In genomic region chr11:62921201-62921572, GRCh38 we compare ENCODE assay signal across 13 cellular contexts. TPM values are rescaled to one million over a fixed set of nuclear protein-coding genes. Genes with fewer than 3 reads are reported as not detected.
DNase-seq lines count a peak whose midpoint lies in the region; ATAC-seq, FAIRE-seq and TF ChIP-seq lines count a peak whose summit lies in the region.
"Had no signal": no experiment of that assay in that cellular context is flagged by ENCODE, and none has a peak within 500 bp of the region (broad histone marks: within the 10 kb centered on the region; RNA-seq: fewer than 3 reads in every experiment).

CHRM1 (minus strand) TSS chr11:62921363; CDS start chr11:62911100, 10,263 bp downstream.

- DNase-seq in natural killer cell treated with Interleukin-12 subunit alpha and Interleukin-12 subunit beta and Interleukin-15 and Interleukin-18, amount 100 ng/mL, for 72 hours (ENCODE audit: low spot score) = no peak
- no peak for DNase-seq in natural killer cell
- no peak for DNase-seq in breast epithelium (ENCODE audit: low spot score in 2 of 2)
- DNase-seq in middle frontal gyrus (ENCODE audit: extremely low spot score, low spot score) = peak; percentile 53
- DNase-seq in urothelium cell line (ENCODE audit: low spot score) = peak; percentile 38
- DNase-seq in naive thymus-derived CD8-positive, alpha-beta T cell = no peak
- no peak for DNase-seq in foreskin keratinocyte
- DNase-seq: activated gamma-delta T cell treated with Interleukin-2 at 50 U/mL for 16 hours, NCI-H187, nephron progenitor cell had no signal

- no peak for FAIRE-seq in urothelium cell line (lab: Jason Lieb, UNC)
- FAIRE-seq: GM12892 had no signal

- TF ChIP-seq CTCF in natural killer cell (IDR thresholded peaks at IDR 0.05) = no peak
- TF ChIP-seq CTCF in breast epithelium (IDR thresholded peaks at IDR 0.05) = no peak
- TF ChIP-seq CTCF in foreskin keratinocyte (conservative IDR thresholded peaks at IDR 0.05) = no peak

- ATAC-seq in natural killer cell treated with Interleukin-12 subunit alpha and Interleukin-12 subunit beta and Interleukin-15 and Interleukin-18, amount 100 ng/mL, for 72 hours = no peak
- ATAC-seq in natural killer cell = no peak
- no peak for ATAC-seq in naive thymus-derived CD8-positive, alpha-beta T cell
- ATAC-seq in GM18498 (IDR thresholded peaks at IDR 0.05; ENCODE audit: unreplicated experiment) = no peak
- ATAC-seq in foreskin keratinocyte = no peak

- peak within 1 kb of the TSS; percentile 13 for H3K4me3 Mint-ChIP-seq in natural killer cell treated with Interleukin-12 subunit alpha and Interleukin-12 subunit beta and Interleukin-15 and Interleukin-18, amount 100 ng/mL, for 72 hours
- no peak within 1 kb of the TSS for H3K4me3 Mint-ChIP-seq in natural killer cell
- peak within 1 kb of the TSS in 1 of 10 donors; percentile 76 for H3K4me3 Mint-ChIP-seq in naive thymus-derived CD8-positive, alpha-beta T cell
- H3K4me3 Mint-ChIP-seq: T-helper 1 cell treated with Interleukin-12 subunit alpha and Interleukin-12 subunit beta and Interleukin-4 antibody, amounts not matched to agents 30 μg/mL and 1 μg/mL, for 36 hours had no signal

- no peaks in the 10 kb centered on the region for H3K36me3 ChIP-seq in breast epithelium

- peaks cover 0 to 14% of the 10 kb centered on the region in 2 donors for H3K4me1 Mint-ChIP-seq in natural killer cell treated with Interleukin-12 subunit alpha and Interleukin-12 subunit beta and Interleukin-15 and Interleukin-18, amount 100 ng/mL, for 72 hours (ENCODE audit: low read depth in 2 of 2)
- peaks cover 5 to 19% of the 10 kb centered on the region in 2 donors for H3K4me1 Mint-ChIP-seq in natural killer cell
- H3K4me1 Mint-ChIP-seq in naive thymus-derived CD8-positive, alpha-beta T cell = peaks cover 9 to 30% (median 22%) of the 10 kb centered on the region in 4 donors

- H3K27me3 ChIP-seq in breast epithelium = peaks cover 5 to 25% of the 10 kb centered on the region in 2 donors
- peaks cover 77% of the 10 kb centered on the region for H3K27me3 ChIP-seq in foreskin keratinocyte

- H3K27me3 Mint-ChIP-seq in natural killer cell treated with Interleukin-12 subunit alpha and Interleukin-12 subunit beta and Interleukin-15 and Interleukin-18, amount 100 ng/mL, for 72 hours = peaks cover 18 to 29% of the 10 kb centered on the region in 2 donors
- H3K27me3 Mint-ChIP-seq in natural killer cell (ENCODE audit: low read depth in 2 of 2) = peaks cover 38 to 44% of the 10 kb centered on the region in 2 donors
- H3K27me3 Mint-ChIP-seq in naive thymus-derived CD8-positive, alpha-beta T cell = peaks cover 16 to 49% (median 29%) of the 10 kb centered on the region in 5 donors

- H3K27ac ChIP-seq in breast epithelium (peak within 1 kb of the TSS; percentile 51 to 60), foreskin keratinocyte (no peak within 1 kb of the TSS)

- H3K9me3 Mint-ChIP-seq in natural killer cell treated with Interleukin-12 subunit alpha and Interleukin-12 subunit beta and Interleukin-15 and Interleukin-18, amount 100 ng/mL, for 72 hours = no peaks in the 10 kb centered on the region
- no peaks in the 10 kb centered on the region for H3K9me3 Mint-ChIP-seq in natural killer cell
- H3K9me3 Mint-ChIP-seq in naive thymus-derived CD8-positive, alpha-beta T cell = no peaks in the 10 kb centered on the region
- H3K9me3 Mint-ChIP-seq: T-helper 1 cell treated with Interleukin-12 subunit alpha and Interleukin-12 subunit beta and Interleukin-4 antibody, amounts not matched to agents 30 μg/mL and 1 μg/mL, for 36 hours had no signal

- POLR2A ChIA-PET in naive thymus-derived CD8-positive, alpha-beta T cell (lab: Charles Lee) = no interaction called here

- TF ChIP-seq POLR2A in breast epithelium (IDR thresholded peaks at IDR 0.05) = no peak

- H3K27ac Mint-ChIP-seq in natural killer cell treated with Interleukin-12 subunit alpha and Interleukin-12 subunit beta and Interleukin-15 and Interleukin-18, amount 100 ng/mL, for 72 hours = no peak within 1 kb of the TSS
- H3K27ac Mint-ChIP-seq in natural killer cell = no peak within 1 kb of the TSS
- H3K27ac Mint-ChIP-seq in naive thymus-derived CD8-positive, alpha-beta T cell = peak within 1 kb of the TSS in 2 of 10 donors; percentile 40 to 59
- H3K27ac Mint-ChIP-seq: T-helper 1 cell treated with Interleukin-12 subunit alpha and Interleukin-12 subunit beta and Interleukin-4 antibody, amounts not matched to agents 30 μg/mL and 1 μg/mL, for 36 hours had no signal

- intact Hi-C loops in natural killer cell (cut with micrococcal nuclease) (no loop called here), breast epithelium (cut with DNase I; ENCODE audit: low total_unique reads) (no loop called here)

- H3K4me3 ChIP-seq in breast epithelium = peak within 1 kb of the TSS in 2 of 3 donors; percentile 35 to 57

- no peaks in the 10 kb centered on the region for H3K9me3 ChIP-seq in breast epithelium

- H3K4me1 ChIP-seq in breast epithelium (no peaks in the 10 kb centered on the region), foreskin keratinocyte (no peaks in the 10 kb centered on the region)

- no peaks in the 10 kb centered on the region for H3K36me3 Mint-ChIP-seq in natural killer cell treated with Interleukin-12 subunit alpha and Interleukin-12 subunit beta and Interleukin-15 and Interleukin-18, amount 100 ng/mL, for 72 hours
- H3K36me3 Mint-ChIP-seq in natural killer cell = no peaks in the 10 kb centered on the region
- H3K36me3 Mint-ChIP-seq in naive thymus-derived CD8-positive, alpha-beta T cell = no peaks in the 10 kb centered on the region

RNA-seq across cellular contexts. Expression of gene CHRM1, which starts in this region (rescaled TPM):
- total RNA-seq in natural killer cell treated with Interleukin-12 subunit alpha and Interleukin-12 subunit beta and Interleukin-15 and Interleukin-18, amount 100 ng/mL, for 72 hours = not detected
- not detected for total RNA-seq in natural killer cell
- 1 to 10 TPM in 1 of 3 donors, under 1 TPM in 1, not detected in 1; 0.88 to 1.3 TPM for total RNA-seq in breast epithelium
- not detected for total RNA-seq in naive thymus-derived CD8-positive, alpha-beta T cell
- not detected for polyA plus RNA-seq in naive thymus-derived CD8-positive, alpha-beta T cell
- not detected in 2 replicates for total RNA-seq in foreskin keratinocyte
- not detected in 2 replicates for polyA plus RNA-seq in foreskin keratinocyte

Comparison
In these comparisons a context has a peak if more than half of its experiments do, and no peak if none do; other contexts are left out.
1. DNase-seq: peak in middle frontal gyrus (single experiment) and urothelium cell line (single experiment); none in natural killer cell treated with Interleukin-12 subunit alpha and Interleukin-12 subunit beta and Interleukin-15 and Interleukin-18, amount 100 ng/mL, for 72 hours (single experiment), natural killer cell (single experiment), breast epithelium (0 of 2), naive thymus-derived CD8-positive, alpha-beta T cell (0 of 10) and foreskin keratinocyte (0 of 2).